In the genomic region with DNA sequence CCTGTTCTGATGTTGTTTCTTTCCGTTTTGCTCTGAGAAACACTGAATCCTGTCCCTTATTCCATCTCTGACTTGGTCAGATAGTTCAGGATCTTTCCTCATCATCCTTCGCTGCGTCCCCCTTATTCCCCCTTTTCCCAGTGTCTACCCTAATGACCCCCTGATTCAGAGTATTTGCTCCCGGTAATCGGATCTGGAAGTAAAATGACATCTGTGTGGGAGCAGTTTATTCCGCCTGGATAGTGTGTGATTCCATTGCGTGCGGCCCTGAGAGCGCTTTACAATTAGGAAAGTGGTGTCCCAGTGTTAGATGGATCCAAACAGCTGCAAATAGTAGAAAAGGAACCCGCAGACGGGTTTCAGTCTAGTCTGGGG, we compare ENCODE assay signal across 8 cellular contexts.
A peak's percentile ranks its signal among the peaks of the same experiment; 100 is the strongest.
DNase-seq lines count a peak whose midpoint lies in the region; ATAC-seq and TF ChIP-seq lines count a peak whose summit lies in the region.

No MANE protein-coding gene starts in this region.

- H3K9ac ChIP-seq in DND-41 (ENCODE audit: low read depth, low read length) (peak overlapping the region; percentile 98), mucosa of stomach (ENCODE audit: low read length) (peak overlapping the region; percentile 85)

- H3K79me2 ChIP-seq in DND-41 (ENCODE audit: insufficient read depth, low read length): peaks cover 63% of the 10 kb centered on the region

- ATAC-seq in DND-41 (ENCODE audit: insufficient read depth, low read depth): no peak
- ATAC-seq in HG03571 (IDR thresholded peaks at IDR 0.05; ENCODE audit: unreplicated experiment): no peak
- ATAC-seq in GM21576 (IDR thresholded peaks at IDR 0.05; ENCODE audit: unreplicated experiment): no peak

- H3K4me3 ChIP-seq in DND-41 (ENCODE audit: low read depth in 1 of 2, low read length in 2 of 2): peak overlapping the region; percentile 96 to 99
- peak overlapping the region; percentile 62 for H3K4me3 ChIP-seq in mucosa of stomach (ENCODE audit: low read length)

- H3K9me3 ChIP-seq in DND-41 (ENCODE audit: insufficient read depth, low read length, severe bottlenecking) (no peaks in the 10 kb centered on the region), mucosa of stomach (ENCODE audit: control insufficient read depth, low read length) (no peaks in the 10 kb centered on the region)

- H4K20me1 ChIP-seq in DND-41 (ENCODE audit: insufficient read depth, low read length): peaks cover 8% of the 10 kb centered on the region; the same call in 1 of the 2 replicates

- H3K4me1 Mint-ChIP-seq in dendritic cell treated with granulocyte-macrophage colony-stimulating factor and Interleukin-4, amounts not matched to agents 40 ng/mL and 50 ng/mL, for 4 days (ENCODE audit: low read depth): peaks cover 7% of the 10 kb centered on the region

- peak overlapping the region; percentile 99 for H2AFZ ChIP-seq in DND-41 (ENCODE audit: low read depth, low read length)

- no peaks in the 10 kb centered on the region for H3K27me3 Mint-ChIP-seq in dendritic cell treated with granulocyte-macrophage colony-stimulating factor and Interleukin-4, amounts not matched to agents 40 ng/mL and 50 ng/mL, for 4 days

- peak overlapping the region; percentile 79 for H3K4me2 ChIP-seq in DND-41 (ENCODE audit: insufficient read depth, low read length)

- intact Hi-C loops in dendritic cell treated with granulocyte-macrophage colony-stimulating factor and Interleukin-4, amounts not matched to agents 40 ng/mL and 50 ng/mL, for 4 days (cut with micrococcal nuclease): no loop called here

- H3K36me3 ChIP-seq in DND-41 (ENCODE audit: insufficient read depth, low read length) (peaks cover 42% of the 10 kb centered on the region), mucosa of stomach (ENCODE audit: control insufficient read depth, insufficient read depth, low read length) (no peaks in the 10 kb centered on the region)

- H3K36me3 Mint-ChIP-seq in dendritic cell treated with granulocyte-macrophage colony-stimulating factor and Interleukin-4, amounts not matched to agents 40 ng/mL and 50 ng/mL, for 4 days (ENCODE audit: low read depth): peaks cover 53% of the 10 kb centered on the region

- no peak for TF ChIP-seq CTCF in DND-41 (IDR thresholded peaks at IDR 0.05; ENCODE audit: borderline replicate concordance, extremely low read depth, low read length, poor library complexity, severe bottlenecking)

- H3K27me3 ChIP-seq in DND-41 (ENCODE audit: insufficient read depth, low read length, poor library complexity) (no peaks in the 10 kb centered on the region), mucosa of stomach (ENCODE audit: control insufficient read depth, insufficient read depth, low read length) (no peaks in the 10 kb centered on the region)

- no peak for DNase-seq in DND-41
- DNase-seq in NCI-H82 treated with DMSO at 0.1 percent for 48 hours (lab: John Stamatoyannopoulos, UW; ENCODE audit: unreplicated experiment): peak; percentile 28
- DNase-seq in DMS153 (lab: John Stamatoyannopoulos, UW): no peak
- DNase-seq in pons (ENCODE audit: low spot score): no peak

- H3K27ac Mint-ChIP-seq in dendritic cell treated with granulocyte-macrophage colony-stimulating factor and Interleukin-4, amounts not matched to agents 40 ng/mL and 50 ng/mL, for 4 days: peak overlapping the region; percentile 90

- H3K4me1 ChIP-seq in DND-41 (ENCODE audit: insufficient read depth, low read length) (peaks cover 37% of the 10 kb centered on the region), mucosa of stomach (ENCODE audit: control insufficient read depth, insufficient read depth, low read length) (no peaks in the 10 kb centered on the region)

- H3K9me3 Mint-ChIP-seq in dendritic cell treated with granulocyte-macrophage colony-stimulating factor and Interleukin-4, amounts not matched to agents 40 ng/mL and 50 ng/mL, for 4 days: no peaks in the 10 kb centered on the region

- H3K4me3 Mint-ChIP-seq in dendritic cell treated with granulocyte-macrophage colony-stimulating factor and Interleukin-4, amounts not matched to agents 40 ng/mL and 50 ng/mL, for 4 days: peak overlapping the region; percentile 85

- H3K27ac ChIP-seq in DND-41 (ENCODE audit: low read length): peak overlapping the region; percentile 99
